Comparison of ENCODE assay signal across 12 cellular contexts in the genomic region with DNA sequence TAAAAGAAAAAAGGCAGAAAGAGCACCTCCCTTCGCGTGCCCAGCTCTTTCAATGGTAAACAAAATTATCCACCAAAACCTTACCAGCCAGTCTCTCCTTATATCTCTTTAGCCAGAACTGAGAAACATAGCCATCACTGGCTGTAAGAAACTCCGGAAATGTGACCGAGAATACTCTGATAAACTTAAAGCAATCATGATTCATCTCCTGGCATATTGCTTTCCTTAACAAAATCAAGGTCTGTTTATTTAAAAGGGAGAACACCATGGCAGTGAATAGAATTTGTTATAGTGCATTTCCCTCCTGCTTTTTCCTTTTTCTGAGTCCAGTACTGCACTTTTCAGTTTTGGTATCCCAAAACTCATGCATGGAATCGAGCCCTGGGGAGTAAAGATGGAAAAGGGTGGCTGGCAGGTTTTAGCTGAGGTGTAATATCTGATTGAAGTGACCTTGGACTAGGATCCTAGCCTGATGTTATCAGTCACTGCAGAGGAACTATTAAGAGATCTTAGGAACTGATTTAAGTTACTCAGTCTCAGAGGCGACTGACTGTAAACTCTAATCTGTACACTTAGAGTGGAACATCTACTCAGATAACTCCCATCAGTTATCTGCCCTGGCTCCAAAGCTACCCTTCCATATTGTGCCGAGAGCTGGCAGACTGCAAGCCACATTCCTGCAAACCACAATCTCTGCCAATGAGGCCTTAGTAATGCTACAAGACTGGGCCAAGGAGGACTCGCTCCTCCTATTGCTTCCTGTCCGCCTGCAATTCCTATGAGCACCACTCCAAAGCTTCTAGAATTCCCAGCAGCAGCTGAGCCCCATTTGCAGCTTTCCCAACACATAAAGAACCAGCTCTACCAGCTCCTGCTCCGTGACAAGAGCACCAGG. TPM values are rescaled to one million over a fixed set of nuclear protein-coding genes. Genes with fewer than 3 reads are reported as not detected.
DNase-seq lines count a peak whose midpoint lies in the region; FAIRE-seq and TF ChIP-seq lines count a peak whose summit lies in the region.
"Had no signal": no experiment of that assay in that cellular context is flagged by ENCODE, and none has a peak within 500 bp of the region (broad histone marks: within the 10 kb centered on the region; RNA-seq: fewer than 3 reads in every experiment).

No MANE protein-coding gene starts in this region.

- H3K4me3 ChIP-seq in ACC112 (ENCODE audit: low read depth, low read length) (peak overlapping the region; percentile 64), bronchial epithelial cell (ENCODE audit: low read depth, low read length) (no peak overlapping the region)
- no peak overlapping the region for H3K4me3 ChIP-seq in effector memory CD4-positive, alpha-beta T cell (ENCODE audit: insufficient read depth, low read depth, low read length, poor library complexity, severe bottlenecking)

- no peak overlapping the region for H3K27ac Mint-ChIP-seq in CD14-positive monocyte
- H3K27ac Mint-ChIP-seq: WTC11 had no signal

- peaks cover 0 to 5% (median 2%) of the 10 kb centered on the region in 7 donors for H3K9me3 Mint-ChIP-seq in CD14-positive monocyte
- H3K9me3 Mint-ChIP-seq: immature natural killer cell had no signal

- intact Hi-C loops in CD14-positive monocyte (cut with micrococcal nuclease), result loop anchor here in 1 of 2 donors (10.0 kb wide), 1 partner anchor 243 kb away; a partner anchor contains a TSS

- H3K4me3 Mint-ChIP-seq in CD14-positive monocyte, result no peak overlapping the region
- H3K4me3 Mint-ChIP-seq: CD4-positive, CD25-positive, alpha-beta regulatory T cell; immature natural killer cell; WTC11 had no signal

- peak; percentile 63 for DNase-seq in HTR-8/SVneo (ENCODE audit: insufficient read length, low spot score)
- DNase-seq in bronchial epithelial cell (ENCODE audit: low read depth), result peak; percentile 83
- DNase-seq in kidney tubule cell (ENCODE audit: low spot score), result peak; percentile 51
- no peak for DNase-seq in CD14-positive monocyte (ENCODE audit: low spot score)
- no peak for DNase-seq in stimulated activated CD4-positive, alpha-beta T cell treated with anti-CD3 and anti-CD28 coated beads, Interleukin-4, amount 100 ng/mL, for 24 hours
- DNase-seq in amygdala (lab: John Stamatoyannopoulos, UW), result no peak
- DNase-seq in effector memory CD4-positive, alpha-beta T cell, result no peak
- DNase-seq: CD4-positive, CD25-positive, alpha-beta regulatory T cell; immature natural killer cell; NCI-H524 treated with DMSO at 0.1 percent for 48 hours had no signal

- H3K36me3 Mint-ChIP-seq in CD14-positive monocyte, result peaks cover 10 to 12% of the 10 kb centered on the region in 2 donors

- H3K79me2 ChIP-seq in ACC112 (ENCODE audit: control insufficient read depth, insufficient read depth, low read length, unreplicated experiment), result peaks cover 35% of the 10 kb centered on the region

- H3K4me1 ChIP-seq in ACC112 (ENCODE audit: control insufficient read depth, insufficient read depth, low read length, unreplicated experiment), result peaks cover 27% of the 10 kb centered on the region
- no peaks in the 10 kb centered on the region for H3K4me1 ChIP-seq in effector memory CD4-positive, alpha-beta T cell (ENCODE audit: control insufficient read depth, insufficient read depth, low read length, poor library complexity, severe bottlenecking)

- H3K27me3 ChIP-seq in ACC112 (ENCODE audit: insufficient read depth, low read length) (no peaks in the 10 kb centered on the region), bronchial epithelial cell (ENCODE audit: control insufficient read depth, insufficient read depth, low read length) (no peaks in the 10 kb centered on the region)
- H3K27me3 ChIP-seq in effector memory CD4-positive, alpha-beta T cell (replicated peaks; ENCODE audit: control insufficient read depth, insufficient read depth, low read length, poor library complexity, severe bottlenecking), result no peaks in the 10 kb centered on the region

- peaks cover 10% of the 10 kb centered on the region for H3K36me3 ChIP-seq in ACC112 (ENCODE audit: insufficient read depth, low read length)
- no peaks in the 10 kb centered on the region for H3K36me3 ChIP-seq in bronchial epithelial cell (ENCODE audit: control insufficient read depth, insufficient read depth, low read length)
- H3K36me3 ChIP-seq in effector memory CD4-positive, alpha-beta T cell (ENCODE audit: control insufficient read depth, insufficient read depth, low read length), result no peaks in the 10 kb centered on the region

- no peak overlapping the region for H2AFZ ChIP-seq in ACC112 (ENCODE audit: low read length, unreplicated experiment)

- H3K27ac ChIP-seq in ACC112 (ENCODE audit: low read depth, low read length), result peak overlapping the region; percentile 74
- no peak overlapping the region for H3K27ac ChIP-seq in effector memory CD4-positive, alpha-beta T cell (ENCODE audit: insufficient read depth, low read length, poor library complexity, severe bottlenecking)

- peak; percentile 23 for TF ChIP-seq CTCF in bronchial epithelial cell (IDR thresholded peaks at IDR 0.05; ENCODE audit: insufficient read depth, low read length, severe bottlenecking)
- no peak for TF ChIP-seq CTCF in CD14-positive monocyte (IDR thresholded peaks at IDR 0.05)

- H3K4me1 Mint-ChIP-seq in CD14-positive monocyte, result no peaks in the 10 kb centered on the region
- H3K4me1 Mint-ChIP-seq: WTC11 had no signal

- FAIRE-seq in HTR-8/SVneo (lab: Jason Lieb, UNC) (no peak), bronchial epithelial cell (lab: Jason Lieb, UNC) (no peak)

- no peaks in the 10 kb centered on the region for H3K27me3 Mint-ChIP-seq in CD14-positive monocyte (ENCODE audit: low read depth in 3 of 3)
- H3K27me3 Mint-ChIP-seq: CD4-positive, CD25-positive, alpha-beta regulatory T cell had no signal

- H3K9me3 ChIP-seq in effector memory CD4-positive, alpha-beta T cell (ENCODE audit: control insufficient read depth, low read length), result no peaks in the 10 kb centered on the region

RNA-seq across cellular contexts. Expression of a gene that starts 7.4 kb away (rescaled TPM):
- 11.8 and 13.7 TPM in 2 replicates for total RNA-seq in bronchial epithelial cell
- 10 to 100 TPM; 11.3 to 15.2 TPM for polyA plus RNA-seq in CD14-positive monocyte

Comparison
In these comparisons a context has a peak if more than half of its experiments do, and no peak if none do; other contexts are left out.
1. DNase-seq: peak in HTR-8/SVneo (single experiment), bronchial epithelial cell (single experiment) and kidney tubule cell (single experiment); none in CD14-positive monocyte (single experiment), stimulated activated CD4-positive, alpha-beta T cell treated with anti-CD3 and anti-CD28 coated beads, Interleukin-4, amount 100 ng/mL, for 24 hours (single experiment), amygdala (0 of 56) and effector memory CD4-positive, alpha-beta T cell (0 of 3).